Comparison of ENCODE assay signal across 19 cellular contexts in the genomic region with DNA sequence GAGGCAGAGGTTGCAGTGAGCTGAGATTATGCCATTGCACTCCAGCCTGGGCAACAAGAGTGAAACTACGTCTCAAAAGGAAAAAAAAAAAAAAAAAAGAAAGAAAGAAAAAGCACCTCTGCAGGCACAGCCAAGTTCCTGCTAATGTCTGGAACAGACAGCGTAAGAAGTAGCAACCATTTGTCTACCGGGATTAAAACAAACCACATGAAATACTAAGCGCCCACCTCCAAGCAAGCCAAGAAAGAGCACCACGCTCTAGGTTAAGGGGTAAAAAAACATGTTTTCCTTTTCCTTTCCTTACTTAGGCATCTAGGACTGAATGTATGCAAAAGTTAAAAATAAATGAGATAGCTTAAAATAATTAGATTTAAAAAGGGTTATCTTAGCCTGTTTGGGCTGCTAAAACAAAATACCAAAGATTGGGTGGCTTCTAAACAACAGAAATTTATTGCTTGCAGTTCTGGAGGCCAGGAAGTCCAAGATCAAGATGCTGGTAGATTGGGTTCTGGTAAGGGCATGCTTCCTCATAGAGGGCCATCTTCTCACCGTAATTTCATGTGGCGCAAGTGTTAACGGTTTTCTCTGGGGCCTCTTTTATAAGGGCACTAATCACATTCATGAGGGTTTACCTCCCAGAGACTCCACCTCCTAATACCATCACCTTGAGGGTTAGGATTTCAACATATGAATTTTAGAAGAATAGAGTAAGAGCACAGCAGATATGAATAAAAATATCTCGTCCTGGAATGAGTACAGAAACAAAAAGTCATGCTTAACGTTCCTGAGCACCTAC. TPM values are rescaled to one million over a fixed set of nuclear protein-coding genes. Genes with fewer than 3 reads are reported as not detected.
DNase-seq lines count a peak whose midpoint lies in the region; ATAC-seq and TF ChIP-seq lines count a peak whose summit lies in the region.
"Had no signal": no experiment of that assay in that cellular context is flagged by ENCODE, and none has a peak within 500 bp of the region (broad histone marks: within the 10 kb centered on the region; RNA-seq: fewer than 3 reads in every experiment).

No MANE protein-coding gene starts in this region.

- no peak for ATAC-seq in activated CD8-positive, alpha-beta T cell treated with anti-CD3 and anti-CD28 coated beads for 36 hours

- CTCF ChIA-PET in activated CD8-positive, alpha-beta T cell treated with anti-CD3 and anti-CD28 coated beads for 36 hours (lab: Charles Lee) = no interaction called here

- TF ChIP-seq EP300 in esophagus muscularis mucosa (IDR thresholded peaks at IDR 0.05) (no peak), stomach (IDR thresholded peaks at IDR 0.05) (no peak)

- no peak overlapping the region for H2AFZ ChIP-seq in Loucy (ENCODE audit: low read length)
- H2AFZ ChIP-seq: GM23248 had no signal

- H3K4me1 Mint-ChIP-seq in activated CD8-positive, alpha-beta T cell treated with anti-CD3 and anti-CD28 coated beads for 36 hours (ENCODE audit: low read depth) = peaks cover 5% of the 10 kb centered on the region

- no peaks in the 10 kb centered on the region for H3K9me3 Mint-ChIP-seq in activated CD8-positive, alpha-beta T cell treated with anti-CD3 and anti-CD28 coated beads for 36 hours

- TF ChIP-seq CTCF in Loucy (conservative IDR thresholded peaks at IDR 0.05; ENCODE audit: low read length) (no peak), esophagus muscularis mucosa (IDR thresholded peaks at IDR 0.05) (no peak), stomach (IDR thresholded peaks at IDR 0.05) (no peak)
- no peak for TF ChIP-seq CTCF in activated CD8-positive, alpha-beta T cell treated with anti-CD3 and anti-CD28 coated beads for 36 hours (IDR thresholded peaks at IDR 0.05)

- H3K4me2 ChIP-seq in Loucy (ENCODE audit: low read depth, low read length, poor library complexity, severe bottlenecking) = peak overlapping the region; percentile 63

- H3K79me2 ChIP-seq in Loucy (ENCODE audit: insufficient read depth, low read length) = no peaks in the 10 kb centered on the region

- H4K20me1 ChIP-seq in Loucy (ENCODE audit: insufficient read depth, low read length, poor library complexity, severe bottlenecking) = no peaks in the 10 kb centered on the region

- H3K27me3 Mint-ChIP-seq in activated CD8-positive, alpha-beta T cell treated with anti-CD3 and anti-CD28 coated beads for 36 hours = no peaks in the 10 kb centered on the region

- no peak overlapping the region for H3K9ac ChIP-seq in Loucy (ENCODE audit: low read depth, low read length, poor library complexity, severe bottlenecking)
- H3K9ac ChIP-seq: GM23248 had no signal

- POLR2A ChIA-PET in activated CD8-positive, alpha-beta T cell treated with anti-CD3 and anti-CD28 coated beads for 36 hours (lab: Charles Lee) = no interaction called here

- H3K4me1 ChIP-seq in Loucy (ENCODE audit: insufficient read depth, low read length, poor library complexity, severe bottlenecking) (peaks cover 19% of the 10 kb centered on the region), esophagus muscularis mucosa (peaks cover 0 to 59% (median 38%) of the 10 kb centered on the region in 4 donors), stomach (peaks cover 0 to 15% (median 13%) of the 10 kb centered on the region in 4 donors), SJCRH30 (peaks cover 12% of the 10 kb centered on the region)

- H3K9me3 ChIP-seq in Loucy (ENCODE audit: insufficient read depth, low read depth, low read length) (no peaks in the 10 kb centered on the region), esophagus muscularis mucosa (no peaks in the 10 kb centered on the region), stomach (no peaks in the 10 kb centered on the region), SJCRH30 (replicated peaks) (no peaks in the 10 kb centered on the region)

- H3K27ac Mint-ChIP-seq in activated CD8-positive, alpha-beta T cell treated with anti-CD3 and anti-CD28 coated beads for 36 hours = no peak overlapping the region

- no peaks in the 10 kb centered on the region for H3K9me2 ChIP-seq in Loucy (replicated peaks; ENCODE audit: low read depth, low read length)

- 69% methylated on average over 10 of the region's 10 CpGs for WGBS in esophagus muscularis mucosa
- 54 to 65% (median 59%) methylated on average over 9 to 10 of the region's 10 CpGs for WGBS in stomach, 5 donors

- TF ChIP-seq POLR2A in esophagus muscularis mucosa (IDR thresholded peaks at IDR 0.05; ENCODE audit: low read depth) (no peak), stomach (IDR thresholded peaks at IDR 0.05) (no peak)

- H3F3A ChIP-seq in Loucy (ENCODE audit: low read depth) = no peaks in the 10 kb centered on the region

- DNase-seq in NOMO-1 treated with DMSO at 0.1 percent for 48 hours (lab: John Stamatoyannopoulos, UW; ENCODE audit: unreplicated experiment) (peak; percentile 43), NOMO-1 treated with dmso at 0.1 percent for 144 hours (lab: John Stamatoyannopoulos, UW; ENCODE audit: unreplicated experiment) (no peak), esophagus muscularis mucosa (ENCODE audit: extremely low spot score) (no peak), stomach (no peak), NCI-H2171 (lab: John Stamatoyannopoulos, UW) (no peak), SJCRH30 (no peak)
- DNase-seq in activated CD8-positive, alpha-beta T cell treated with anti-CD3 and anti-CD28 coated beads for 36 hours = no peak
- DNase-seq: AML-193, GDM1, KBM-7, MV-4-11, NCI-H1694 treated with DMSO at 0.1 percent for 48 hours, NCI-H2107, NCI-H226, NCI-H524 treated with DMSO at 0.1 percent for 48 hours had no signal

- H3K36me3 ChIP-seq in Loucy (ENCODE audit: insufficient read depth, low read length) = no peaks in the 10 kb centered on the region
- H3K36me3 ChIP-seq in esophagus muscularis mucosa = no peaks in the 10 kb centered on the region
- no peaks in the 10 kb centered on the region for H3K36me3 ChIP-seq in stomach
- H3K36me3 ChIP-seq in SJCRH30 = no peaks in the 10 kb centered on the region

- H3K4me3 ChIP-seq in Loucy (ENCODE audit: low read length, poor library complexity, severe bottlenecking) (peak overlapping the region; percentile 21), esophagus muscularis mucosa (no peak overlapping the region), stomach (no peak overlapping the region), SJCRH30 (no peak overlapping the region)
- H3K4me3 ChIP-seq: GM23248 had no signal

- H3K36me3 Mint-ChIP-seq in activated CD8-positive, alpha-beta T cell treated with anti-CD3 and anti-CD28 coated beads for 36 hours (ENCODE audit: low read depth) = no peaks in the 10 kb centered on the region

- H3K27ac ChIP-seq in esophagus muscularis mucosa (replicated peaks in 1 of 4) = peak overlapping the region; percentile 40 to 63 (median 48)
- peak overlapping the region in 3 of 5 donors; percentile 39 to 67 (median 45) for H3K27ac ChIP-seq in stomach
- H3K27ac ChIP-seq in SJCRH30 = no peak overlapping the region
- H3K27ac ChIP-seq: 22Rv1, C4-2B had no signal

- H3K27me3 ChIP-seq in Loucy (ENCODE audit: insufficient read depth, low read length, poor library complexity, severe bottlenecking) = no peaks in the 10 kb centered on the region
- no peaks in the 10 kb centered on the region for H3K27me3 ChIP-seq in esophagus muscularis mucosa
- no peaks in the 10 kb centered on the region for H3K27me3 ChIP-seq in stomach
- no peaks in the 10 kb centered on the region for H3K27me3 ChIP-seq in SJCRH30

- no peak overlapping the region for H3K4me3 Mint-ChIP-seq in activated CD8-positive, alpha-beta T cell treated with anti-CD3 and anti-CD28 coated beads for 36 hours

- intact Hi-C loops in esophagus muscularis mucosa (cut with DNase I) = no loop called here
- intact Hi-C loops in stomach (cut with DNase I; ENCODE audit: low total_unique reads) = no loop called here
- intact Hi-C loops in activated CD8-positive, alpha-beta T cell treated with anti-CD3 and anti-CD28 coated beads for 36 hours (cut with micrococcal nuclease) = no loop called here

RNA-seq across cellular contexts. Expression of a gene that starts 12.3 kb away (rescaled TPM):
- total RNA-seq in esophagus muscularis mucosa = 10 to 100 TPM; 54.3 to 91.2 (median 80.3) TPM
- 10 to 100 TPM; 14.1 to 32.1 (median 22.2) TPM for total RNA-seq in stomach
- polyA plus RNA-seq in stomach = 1 to 10 TPM; 3.5 to 9.2 (median 4.5) TPM
- total RNA-seq in activated CD8-positive, alpha-beta T cell treated with anti-CD3 and anti-CD28 coated beads for 36 hours = not detected
- total RNA-seq in SJCRH30 (2014; rRNA removed; shearing (Covaris generic)) = 7.6 and 7.9 TPM in 2 replicates
